In genomic region chr7:43072530-43072929, GRCh38 we compare ENCODE assay signal across 16 cellular contexts. TPM values are rescaled to one million over a fixed set of nuclear protein-coding genes. Genes with fewer than 3 reads are reported as not detected.
DNase-seq lines count a peak whose midpoint lies in the region; ATAC-seq, FAIRE-seq and TF ChIP-seq lines count a peak whose summit lies in the region.
"Had no signal": no experiment of that assay in that cellular context is flagged by ENCODE, and none has a peak within 500 bp of the region (broad histone marks: within the 10 kb centered on the region; RNA-seq: fewer than 3 reads in every experiment).

No MANE protein-coding gene starts in this region.

- no peaks in the 10 kb centered on the region for H3K79me2 ChIP-seq in GM12878 (ENCODE audit: control insufficient read depth, insufficient read depth, low read length)

- ATAC-seq in HG03108 (IDR thresholded peaks at IDR 0.05; ENCODE audit: unreplicated experiment) (peak; percentile 79), GM12878 (peak; percentile 62), HG03520 (IDR thresholded peaks at IDR 0.05; ENCODE audit: unreplicated experiment) (no peak)

- H3K9me3 Mint-ChIP-seq in T-helper 2 cell treated with Interferon-gamma antibody and Interleukin-4, amounts not matched to agents 5 μg/mL and 100 μg/mL, for 36 hours, result peaks cover 6% of the 10 kb centered on the region

- H3K4me1 Mint-ChIP-seq in T-helper 2 cell treated with Interferon-gamma antibody and Interleukin-4, amounts not matched to agents 5 μg/mL and 100 μg/mL, for 36 hours (ENCODE audit: low read depth), result peaks cover 11% of the 10 kb centered on the region

- BruUV-seq in GM12878 (replicated peaks; lab: Mats Ljungman, UMichigan), result no TSS peak

- peak overlapping the region; percentile 27; the same call in 1 of the 2 replicates for H3K27ac ChIP-seq in GM12878 (ENCODE audit: control insufficient read depth, insufficient read depth)
- H3K27ac ChIP-seq: esophagus muscularis mucosa, right atrium auricular region had no signal

- no peaks in the 10 kb centered on the region for H3K27me3 ChIP-seq in GM12878 (replicated peaks in 1 of 2; ENCODE audit: control insufficient read depth in 2 of 2, insufficient read depth in 2 of 2, low read length in 1 of 2)
- H3K27me3 ChIP-seq: right atrium auricular region had no signal

- no peak for TF ChIP-seq RAD21 in GM12878 (IDR thresholded peaks at IDR 0.05; ENCODE audit: insufficient read depth, low read depth, low read length)

- CTCF ChIA-PET in GM12878 (lab: Yijun Ruan, JAX), result interaction anchor here (0.8 to 3.1 kb wide), 4 partner anchors 14 to 406 kb away, joined by 3 to 19 read pairs (median 6); no protein-coding TSS in a partner anchor

- RAD21 ChIA-PET in GM12878 (lab: Charles Lee; ENCODE audit: unreplicated experiment), result interaction anchor here (0.6 to 2.5 kb wide), 2 partner anchors 127 to 728 kb away, joined by 3 to 7 read pairs; no protein-coding TSS in a partner anchor

- no peak for TF ChIP-seq POLR2A in GM12878 (IDR thresholded peaks at IDR 0.05; ENCODE audit: low read depth, low read length)

- SMC1A ChIA-PET in GM12878 (lab: Charles Lee; ENCODE audit: uncharacterized antibody, unreplicated experiment), result interaction anchor here (1.1 to 4.0 kb wide), 5 partner anchors 15 to 126 kb away, joined by 3 to 38 read pairs (median 7); no protein-coding TSS in a partner anchor

- no peak overlapping the region for H3K9ac ChIP-seq in GM12878 (ENCODE audit: control insufficient read depth, insufficient read depth, low read length)

- WGBS in GM12878 (ENCODE audit: insufficient coverage, insufficient replicate concordance, low lambda C conversion rate, missing lambda C conversion rate), result 10% methylated on average over 6 of the region's 6 CpGs

- peak overlapping the region; percentile 26 for H3K27ac Mint-ChIP-seq in T-helper 2 cell treated with Interferon-gamma antibody and Interleukin-4, amounts not matched to agents 5 μg/mL and 100 μg/mL, for 36 hours

- H3K4me3 ChIP-seq in GM12878, result no peak overlapping the region
- H3K4me3 ChIP-seq: esophagus muscularis mucosa, right atrium auricular region had no signal

- no peak for TF ChIP-seq EP300 in GM12878 (IDR thresholded peaks at IDR 0.05; ENCODE audit: borderline replicate concordance in 1 of 2, control insufficient read depth in 1 of 2, low read depth in 2 of 2, low read length in 2 of 2)

- H3K4me1 ChIP-seq in GM12878 (ENCODE audit: control insufficient read depth, insufficient read depth, low read length), result peaks cover 13% of the 10 kb centered on the region
- H3K4me1 ChIP-seq: esophagus muscularis mucosa, right atrium auricular region had no signal

- in situ Hi-C loops in GM12878 (cut with MboI), result no loop called here

- DNase-seq in T-helper 2 cell treated with Interferon-gamma antibody and Interleukin-4, amounts not matched to agents 5 μg/mL and 100 μg/mL, for 36 hours (ENCODE audit: low spot score), result no peak
- DNase-seq in T-helper 2 cell (no peak), GM12878 (ENCODE audit: low read depth, low spot score) (no peak), SW480 (ENCODE audit: low spot score) (no peak)
- DNase-seq in stimulated activated CD4-positive, alpha-beta T cell treated with anti-CD3 and anti-CD28 coated beads, Interleukin-15, amount 100 ng/mL, for 24 hours, result no peak
- DNase-seq in stimulated activated CD4-positive, alpha-beta T cell treated with anti-CD3 and anti-CD28 coated beads, Interleukin-2, amount 100 ng/mL, for 48 hours, result no peak
- DNase-seq: activated CD4-positive, alpha-beta T cell treated with anti-CD3 and anti-CD28 coated beads for 4 hours; central memory CD4-positive, alpha-beta T cell; DMS 273 treated with DMSO at 0.1 percent for 48 hours; NCI-H446; SIG-M5 had no signal

- intact Hi-C loops in GM12878 (cut with micrococcal nuclease; ENCODE audit: unreplicated experiment), result loop anchor here (5.0 to 10.0 kb wide), 3 partner anchors 130 to 765 kb away; no protein-coding TSS in a partner anchor

- FAIRE-seq in GM12878 (lab: Jason Lieb, UNC), result no peak
- FAIRE-seq: A204.1 had no signal

- peak overlapping the region; percentile 31; the same call in 1 of the 2 replicates for H3K4me2 ChIP-seq in GM12878 (ENCODE audit: control insufficient read depth, insufficient read depth)

- H4K20me1 ChIP-seq in GM12878 (ENCODE audit: control insufficient read depth, insufficient read depth), result no peaks in the 10 kb centered on the region

- H3K27me3 Mint-ChIP-seq in T-helper 2 cell treated with Interferon-gamma antibody and Interleukin-4, amounts not matched to agents 5 μg/mL and 100 μg/mL, for 36 hours (ENCODE audit: low read depth), result peaks cover 5% of the 10 kb centered on the region

- peak overlapping the region; percentile 7 for H3K4me3 Mint-ChIP-seq in T-helper 2 cell treated with Interferon-gamma antibody and Interleukin-4, amounts not matched to agents 5 μg/mL and 100 μg/mL, for 36 hours

- no peaks in the 10 kb centered on the region for H3K36me3 Mint-ChIP-seq in T-helper 2 cell treated with Interferon-gamma antibody and Interleukin-4, amounts not matched to agents 5 μg/mL and 100 μg/mL, for 36 hours (ENCODE audit: low read depth)

- no peaks in the 10 kb centered on the region for H3K36me3 ChIP-seq in GM12878 (ENCODE audit: control insufficient read depth in 2 of 2, insufficient read depth in 2 of 2, low read length in 1 of 2)
- H3K36me3 ChIP-seq: esophagus muscularis mucosa, right atrium auricular region had no signal

- H2AFZ ChIP-seq in GM12878 (ENCODE audit: control insufficient read depth, low read depth, low read length), result peak overlapping the region; percentile 20

- TF ChIP-seq CTCF in GM12878 (IDR thresholded peaks at IDR 0.05 in 2 of 3, conservative IDR thresholded peaks at IDR 0.05 in 1 of 3; ENCODE audit: control insufficient read depth in 2 of 3, extremely low read depth in 1 of 3, insufficient read depth in 1 of 3, low read depth in 3 of 3, low read length in 3 of 3), result no peak

- POLR2A ChIA-PET in GM12878 (lab: Charles Lee), result no interaction called here

- H3K9me3 ChIP-seq in GM12878 (replicated peaks; ENCODE audit: control insufficient read depth, insufficient read depth, low read length), result peaks cover 11% of the 10 kb centered on the region
- H3K9me3 ChIP-seq: esophagus muscularis mucosa, right atrium auricular region had no signal

TF ChIP-seq in GM12878, 131 proteins besides CTCF, POLR2A, EP300 and RAD21:
- no peak; the same call in 1 of the 2 replicates for TF ChIP-seq PAX5 (IDR thresholded peaks at IDR 0.05; ENCODE audit: borderline replicate concordance, low read depth, low read length)
- TF ChIP-seq EED (IDR thresholded peaks at IDR 0.05; ENCODE audit: low read depth), result 0 out of 2 replicates have a peak, but pooled peaks have one; percentile 23
- TF ChIP-seq CEBPZ (IDR thresholded peaks at IDR 0.05; ENCODE audit: low read depth, low read length), result no peak
- no peak for TF ChIP-seq IKZF1 (conservative IDR thresholded peaks at IDR 0.05)

RNA-seq across cellular contexts. Expression of gene HECW1, which starts 39.9 kb away (rescaled TPM):
- total RNA-seq in GM12878 (2013; cell fraction: nucleolus; rRNA removed), result 12.1 and 14.3 TPM in 2 replicates
- under 0.01 and 0.05 TPM in 2 replicates for total RNA-seq in GM12878 (2014; rRNA removed)
- 0.04 TPM in 1 of 2 replicates, not detected in the other for total RNA-seq in GM12878 (2014; rRNA removed; fragmentation: Illumina TruSeq; extraction: Trizol)
- 0.21 and 0.31 TPM in 2 replicates for total RNA-seq in GM12878 (2021)
- not detected for polyA plus RNA-seq in GM12878 (2011; ENCODE audit: low read depth)
- polyA plus RNA-seq in GM12878 (2011; rRNA removed), result 0.23 and 0.24 TPM in 2 replicates
- polyA plus RNA-seq in GM12878 (2011; cell fraction: cytosol; rRNA removed), result 0.08 and 0.12 TPM in 2 replicates
- 0.78 and 1.4 TPM in 2 replicates for polyA plus RNA-seq in GM12878 (2011; cell fraction: nucleus; rRNA removed)
- 0.01 TPM in 1 of 2 replicates, not detected in the other for polyA plus RNA-seq in GM12878 (2012)
- polyA plus RNA-seq in GM12878 (2014; fragmentation: Illumina TruSeq; extraction: Trizol), result 0.03 TPM in 1 of 2 replicates, not detected in the other
- polyA plus RNA-seq in GM12878 (2014; fragmentation: Nextera tagmentation; extraction: Ambion mirVana), result under 1 TPM in 1 of 2 experiments, not detected in 1; 0.02 TPM
- 0.06 TPM in 1 of 2 replicates, not detected in the other for polyA plus RNA-seq in GM12878 (2014; rRNA removed)
- polyA plus RNA-seq in GM12878 (2016; fragmentation: Nextera tagmentation; extraction: Ambion mirVana), result not detected
- 0.88 TPM in 2 replicates for polyA minus RNA-seq in GM12878 (2011; rRNA and poly(A)+ RNA removed)
- 0.31 TPM in 1 of 2 replicates, not detected in the other for polyA minus RNA-seq in GM12878 (2011; cell fraction: cytosol; rRNA and poly(A)+ RNA removed)
- polyA minus RNA-seq in GM12878 (2011; cell fraction: nucleus; rRNA and poly(A)+ RNA removed), result 1.8 and 2.8 TPM in 2 replicates
